ENCODE assay signal across 2 cellular contexts in genomic region chr17:76529224-76529642, GRCh38.
TF ChIP-seq lines count a peak whose summit lies in the region.

No MANE protein-coding gene starts in this region.

TF ChIP-seq in HEK293, 187 proteins besides CTCF, POLR2A, EP300 and RAD21 (continues in another document):
- no peak for TF ChIP-seq ZNF514 (tag by site-specific recombination; IDR thresholded peaks at IDR 0.05)
- TF ChIP-seq ZNF624 (tag by site-specific recombination; IDR thresholded peaks at IDR 0.05): no peak
- no peak for TF ChIP-seq ZNF274 (IDR thresholded peaks at IDR 0.05; ENCODE audit: low read length)
- no peak for TF ChIP-seq ZNF274 (tag by site-specific recombination; IDR thresholded peaks at IDR 0.05; ENCODE audit: borderline replicate concordance)
- no peak for TF ChIP-seq YY1 (tag by site-specific recombination; IDR thresholded peaks at IDR 0.05)
- no peak for TF ChIP-seq ZNF596 (tag by site-specific recombination; IDR thresholded peaks at IDR 0.05)
- no peak for TF ChIP-seq ZNF280D (tag by site-specific recombination; IDR thresholded peaks at IDR 0.05)
- no peak for TF ChIP-seq ZBTB10 (tag by site-specific recombination; IDR thresholded peaks at IDR 0.05)
- TF ChIP-seq ZNF19 (tag by site-specific recombination; IDR thresholded peaks at IDR 0.05; ENCODE audit: low read depth): no peak
- no peak for TF ChIP-seq SCRT2 (tag by site-specific recombination; IDR thresholded peaks at IDR 0.05)
- TF ChIP-seq ZBTB8A (tag by site-specific recombination; IDR thresholded peaks at IDR 0.05): peak; percentile 52
- peak; percentile 65 for TF ChIP-seq ZBTB48 (tag by site-specific recombination; IDR thresholded peaks at IDR 0.05)
- no peak for TF ChIP-seq ZFP41 (tag by site-specific recombination; IDR thresholded peaks at IDR 0.05; ENCODE audit: borderline replicate concordance)
- TF ChIP-seq ZNF404 (tag by site-specific recombination; IDR thresholded peaks at IDR 0.05): no peak
- TF ChIP-seq ZNF473 (tag by site-specific recombination; IDR thresholded peaks at IDR 0.05): no peak
- no peak for TF ChIP-seq ZNF521 (tag by site-specific recombination; IDR thresholded peaks at IDR 0.05)
- no peak for TF ChIP-seq AEBP2 (tag by site-specific recombination; IDR thresholded peaks at IDR 0.05; ENCODE audit: borderline replicate concordance)
- no peak for TF ChIP-seq PRDM6 (tag by site-specific recombination; IDR thresholded peaks at IDR 0.05)

TF ChIP-seq in K562, 482 proteins besides CTCF, POLR2A, EP300 and RAD21 (continues in another document):
- no peak for TF ChIP-seq DNMT1 (IDR thresholded peaks at IDR 0.05)
- no peak for TF ChIP-seq CREBBP (IDR thresholded peaks at IDR 0.05; ENCODE audit: low read depth, low read length)
- TF ChIP-seq MAFG (tag; conservative IDR thresholded peaks at IDR 0.05): no peak
- 0 out of 2 replicates have a peak, but pooled peaks have one; percentile 9 for TF ChIP-seq ZNF766 (CRISPR knock-in tag; conservative IDR thresholded peaks at IDR 0.05)
- TF ChIP-seq ERF (CRISPR knock-in tag; IDR thresholded peaks at IDR 0.05): 0 out of 2 replicates have a peak, but pooled peaks have one; percentile 20
- no peak for TF ChIP-seq ZNF318 (IDR thresholded peaks at IDR 0.05; ENCODE audit: borderline replicate concordance in 1 of 2, low read depth in 1 of 2)
- TF ChIP-seq PYGO2 (tag; IDR thresholded peaks at IDR 0.05): no peak
- no peak; the same call in 1 of the 2 replicates for TF ChIP-seq SMARCA4 (IDR thresholded peaks at IDR 0.05)
- 0 out of 2 replicates have a peak, but pooled peaks have one; percentile 33 for TF ChIP-seq VEZF1 (CRISPR knock-in tag; IDR thresholded peaks at IDR 0.05)
- TF ChIP-seq ZNF589 (CRISPR knock-in tag; IDR thresholded peaks at IDR 0.05; ENCODE audit: low read depth): peak; percentile 67
- no peak for TF ChIP-seq MLLT1 (IDR thresholded peaks at IDR 0.05)
- TF ChIP-seq KLF13 (tag; IDR thresholded peaks at IDR 0.05; ENCODE audit: borderline replicate concordance, low read depth): peak; percentile 49; the same call in 1 of the 2 replicates
- peak; percentile 44; the same call in 1 of the 2 replicates for TF ChIP-seq L3MBTL2 (IDR thresholded peaks at IDR 0.05)
- TF ChIP-seq ETV6 (IDR thresholded peaks at IDR 0.05; ENCODE audit: borderline replicate concordance in 1 of 2, low read depth in 2 of 2, low read length in 1 of 2): no peak
- no peak for TF ChIP-seq ETV6 (CRISPR knock-in tag; IDR thresholded peaks at IDR 0.05; ENCODE audit: borderline replicate concordance)
- TF ChIP-seq MYC (IDR thresholded peaks at IDR 0.05; ENCODE audit: low read depth, low read length): peak; percentile 37; the same call in 1 of the 2 replicates
- no peak for TF ChIP-seq MYC (CRISPR knock-in tag; IDR thresholded peaks at IDR 0.05; ENCODE audit: borderline replicate concordance, low read depth)
- TF ChIP-seq ZNF395 (CRISPR knock-in tag; IDR thresholded peaks at IDR 0.05): peak; percentile 79; the same call in 1 of the 2 replicates
- no peak for TF ChIP-seq RBM34 (IDR thresholded peaks at IDR 0.05; ENCODE audit: borderline replicate concordance, insufficient read depth, low read length)
- TF ChIP-seq MGA (IDR thresholded peaks at IDR 0.05): peak; percentile 87
